ENCODE assay signal across 7 cellular contexts in genomic region chrY:17871194-17871903, GRCh38. TPM values are rescaled to one million over a fixed set of nuclear protein-coding genes. Genes with fewer than 3 reads are reported as not detected.
"Had no signal": no experiment of that assay in that cellular context is flagged by ENCODE, and none has a peak within 500 bp of the region (broad histone marks: within the 10 kb centered on the region; RNA-seq: fewer than 3 reads in every experiment).

No MANE protein-coding gene starts in this region.

RNA-seq across cellular contexts. Expression of gene CDY2B, which starts 8.7 kb away (rescaled TPM):
- total RNA-seq: K562, M059J, PC-3, Peyer's patch, RPMI7951, SJSA1 had no signal
- polyA plus RNA-seq: K562, SK-N-SH had no signal
